10 cellular contexts compared by ENCODE assay signal in genomic region chr15:81322708-81323253, GRCh38. TPM values are rescaled to one million over a fixed set of nuclear protein-coding genes. Genes with fewer than 3 reads are reported as not detected.
DNase-seq lines count a peak whose midpoint lies in the region; ATAC-seq and TF ChIP-seq lines count a peak whose summit lies in the region.
"Had no signal": no experiment of that assay in that cellular context is flagged by ENCODE, and none has a peak within 500 bp of the region (broad histone marks: within the 10 kb centered on the region; RNA-seq: fewer than 3 reads in every experiment).

No MANE protein-coding gene starts in this region.

- no peaks in the 10 kb centered on the region for H3K9me3 ChIP-seq in Karpas-422 (ENCODE audit: low read length)

- H3K4me1 Mint-ChIP-seq in activated CD4-positive, alpha-beta T cell treated with anti-CD3 and anti-CD28 coated beads, Interleukin-2, amount 10 ng/mL, durations not matched to agents 7 days and 5 days: peaks cover 29% of the 10 kb centered on the region
- peaks cover 26% of the 10 kb centered on the region for H3K4me1 Mint-ChIP-seq in activated CD4-positive, alpha-beta memory T cell treated with anti-CD3 and anti-CD28 coated beads, Interleukin-2, amount 10 ng/mL, durations not matched to agents 7 days and 5 days
- H3K4me1 Mint-ChIP-seq in stimulated activated memory B cell treated with anti-CD40 and anti-IgM and Interleukin-4, amounts not matched to agents 10 μg/mL and 1 μg/mL and 100 μg/mL, for 72 hours: peaks cover 53% of the 10 kb centered on the region

- TF ChIP-seq CTCF in fibroblast of the aortic adventitia (IDR thresholded peaks at IDR 0.05; ENCODE audit: insufficient read depth, low read length): no peak

- peak overlapping the region; percentile 65 for H3K4me3 Mint-ChIP-seq in activated CD4-positive, alpha-beta T cell treated with anti-CD3 and anti-CD28 coated beads, Interleukin-2, amount 10 ng/mL, durations not matched to agents 7 days and 5 days
- peak overlapping the region; percentile 19 for H3K4me3 Mint-ChIP-seq in activated CD4-positive, alpha-beta memory T cell treated with anti-CD3 and anti-CD28 coated beads, Interleukin-2, amount 10 ng/mL, durations not matched to agents 7 days and 5 days
- peak overlapping the region; percentile 56 for H3K4me3 Mint-ChIP-seq in stimulated activated memory B cell treated with anti-CD40 and anti-IgM and Interleukin-4, amounts not matched to agents 10 μg/mL and 1 μg/mL and 100 μg/mL, for 72 hours

- H3K27ac Mint-ChIP-seq in activated CD4-positive, alpha-beta T cell treated with anti-CD3 and anti-CD28 coated beads, Interleukin-2, amount 10 ng/mL, durations not matched to agents 7 days and 5 days: peak overlapping the region; percentile 32
- H3K27ac Mint-ChIP-seq in activated CD4-positive, alpha-beta memory T cell treated with anti-CD3 and anti-CD28 coated beads, Interleukin-2, amount 10 ng/mL, durations not matched to agents 7 days and 5 days: no peak overlapping the region
- H3K27ac Mint-ChIP-seq in stimulated activated memory B cell treated with anti-CD40 and anti-IgM and Interleukin-4, amounts not matched to agents 10 μg/mL and 1 μg/mL and 100 μg/mL, for 72 hours: no peak overlapping the region

- no peaks in the 10 kb centered on the region for H3K27me3 ChIP-seq in Karpas-422 (ENCODE audit: low read length)

- H3K4me3 ChIP-seq in fibroblast of the aortic adventitia (ENCODE audit: low read depth, low read length): peak overlapping the region; percentile 93
- no peak overlapping the region for H3K4me3 ChIP-seq in Karpas-422 (ENCODE audit: low read length)

- no peak overlapping the region for H3K9ac ChIP-seq in Karpas-422 (ENCODE audit: low read length)

- no peaks in the 10 kb centered on the region for H3K9me2 ChIP-seq in Karpas-422 (replicated peaks; ENCODE audit: insufficient read depth, low read length)

- CTCF ChIA-PET in activated CD4-positive, alpha-beta T cell treated with anti-CD3 and anti-CD28 coated beads, Interleukin-2, amount 10 ng/mL, durations not matched to agents 7 days and 5 days (lab: Charles Lee): interaction anchor here (1.8 to 2.0 kb wide), 2 partner anchors 21 to 56 kb away, joined by 5 to 6 read pairs; no protein-coding TSS in a partner anchor
- CTCF ChIA-PET in activated CD4-positive, alpha-beta memory T cell treated with anti-CD3 and anti-CD28 coated beads, Interleukin-2, amount 10 ng/mL, durations not matched to agents 7 days and 5 days (lab: Charles Lee): interaction anchor here (1.1 to 2.1 kb wide), 2 partner anchors 20 to 167 kb away, joined by 3 to 8 read pairs; no protein-coding TSS in a partner anchor

- peaks cover 10% of the 10 kb centered on the region for H3K4me1 ChIP-seq in Karpas-422 (ENCODE audit: low read length)

- H3K36me3 ChIP-seq in Karpas-422 (ENCODE audit: insufficient read depth, low read length): no peaks in the 10 kb centered on the region

- no peaks in the 10 kb centered on the region for H3K9me3 Mint-ChIP-seq in activated CD4-positive, alpha-beta T cell treated with anti-CD3 and anti-CD28 coated beads, Interleukin-2, amount 10 ng/mL, durations not matched to agents 7 days and 5 days
- no peaks in the 10 kb centered on the region for H3K9me3 Mint-ChIP-seq in activated CD4-positive, alpha-beta memory T cell treated with anti-CD3 and anti-CD28 coated beads, Interleukin-2, amount 10 ng/mL, durations not matched to agents 7 days and 5 days
- H3K9me3 Mint-ChIP-seq in stimulated activated memory B cell treated with anti-CD40 and anti-IgM and Interleukin-4, amounts not matched to agents 10 μg/mL and 1 μg/mL and 100 μg/mL, for 72 hours: no peaks in the 10 kb centered on the region

- no peak for ATAC-seq in stimulated activated memory B cell treated with anti-CD40 and anti-IgM and Interleukin-4, amounts not matched to agents 10 μg/mL and 1 μg/mL and 100 μg/mL, for 72 hours

- H3K27me3 Mint-ChIP-seq in activated CD4-positive, alpha-beta T cell treated with anti-CD3 and anti-CD28 coated beads, Interleukin-2, amount 10 ng/mL, durations not matched to agents 7 days and 5 days: no peaks in the 10 kb centered on the region
- no peaks in the 10 kb centered on the region for H3K27me3 Mint-ChIP-seq in activated CD4-positive, alpha-beta memory T cell treated with anti-CD3 and anti-CD28 coated beads, Interleukin-2, amount 10 ng/mL, durations not matched to agents 7 days and 5 days
- H3K27me3 Mint-ChIP-seq in stimulated activated memory B cell treated with anti-CD40 and anti-IgM and Interleukin-4, amounts not matched to agents 10 μg/mL and 1 μg/mL and 100 μg/mL, for 72 hours: no peaks in the 10 kb centered on the region

- H3K4me2 ChIP-seq in Karpas-422 (ENCODE audit: low read depth, low read length, poor library complexity, severe bottlenecking): no peak overlapping the region

- H3K27ac ChIP-seq in Karpas-422 (ENCODE audit: low read length): no peak overlapping the region

- POLR2A ChIA-PET in activated CD4-positive, alpha-beta T cell treated with anti-CD3 and anti-CD28 coated beads, Interleukin-2, amount 10 ng/mL, durations not matched to agents 7 days and 5 days (lab: Charles Lee): no interaction called here
- POLR2A ChIA-PET in activated CD4-positive, alpha-beta memory T cell treated with anti-CD3 and anti-CD28 coated beads, Interleukin-2, amount 10 ng/mL, durations not matched to agents 7 days and 5 days (lab: Charles Lee): interaction anchor here (1.0 to 2.9 kb wide), 3 partner anchors 11 to 30 kb away, joined by 3 to 10 read pairs (median 7); no protein-coding TSS in a partner anchor

- H3K36me3 Mint-ChIP-seq in activated CD4-positive, alpha-beta T cell treated with anti-CD3 and anti-CD28 coated beads, Interleukin-2, amount 10 ng/mL, durations not matched to agents 7 days and 5 days (ENCODE audit: low read depth): peaks cover 7% of the 10 kb centered on the region
- H3K36me3 Mint-ChIP-seq in activated CD4-positive, alpha-beta memory T cell treated with anti-CD3 and anti-CD28 coated beads, Interleukin-2, amount 10 ng/mL, durations not matched to agents 7 days and 5 days (ENCODE audit: low read depth): peaks cover 18% of the 10 kb centered on the region
- H3K36me3 Mint-ChIP-seq in stimulated activated memory B cell treated with anti-CD40 and anti-IgM and Interleukin-4, amounts not matched to agents 10 μg/mL and 1 μg/mL and 100 μg/mL, for 72 hours: peaks cover 20% of the 10 kb centered on the region

- DNase-seq in activated CD4-positive, alpha-beta T cell treated with anti-CD3 and anti-CD28 coated beads, Interleukin-2, amount 10 ng/mL, durations not matched to agents 7 days and 5 days: no peak
- DNase-seq in activated CD4-positive, alpha-beta T cell treated with anti-CD3 and anti-CD28 coated beads, Interleukin-2, amount 50 U/mL, for 4 hours: no peak
- DNase-seq in activated CD4-positive, alpha-beta memory T cell treated with anti-CD3 and anti-CD28 coated beads, Interleukin-2, amount 10 ng/mL, durations not matched to agents 7 days and 5 days: no peak
- DNase-seq in fibroblast of the aortic adventitia (ENCODE audit: low read depth) (no peak), Karpas-422 (no peak), putamen (ENCODE audit: low spot score) (no peak)
- DNase-seq in stimulated activated naive CD4-positive, alpha-beta T cell (lab: John Stamatoyannopoulos, UW): no peak
- DNase-seq: activated CD4-positive, alpha-beta T cell treated with anti-CD3 and anti-CD28 coated beads, Interleukin-2, amount 50 U/mL, for 1 hour; NCI-H69 had no signal

- H2AFZ ChIP-seq in Karpas-422 (ENCODE audit: low read length): no peak overlapping the region

- no peaks in the 10 kb centered on the region for H3K79me2 ChIP-seq in Karpas-422 (ENCODE audit: low read length)

- no peaks in the 10 kb centered on the region for H4K20me1 ChIP-seq in Karpas-422 (ENCODE audit: insufficient read depth, low read depth, low read length)

RNA-seq across cellular contexts. Expression of gene STARD5, which starts 1.2 kb away (rescaled TPM):
- total RNA-seq in activated CD4-positive, alpha-beta T cell treated with anti-CD3 and anti-CD28 coated beads, Interleukin-2, amount 10 ng/mL, durations not matched to agents 7 days and 5 days: 1 to 10 TPM; 5.4 to 5.7 TPM
- total RNA-seq in activated CD4-positive, alpha-beta memory T cell treated with anti-CD3 and anti-CD28 coated beads, Interleukin-2, amount 10 ng/mL, durations not matched to agents 7 days and 5 days: 1 to 10 TPM; 4.2 TPM
- 6.1 and 8.8 TPM in 2 replicates for total RNA-seq in fibroblast of the aortic adventitia (ENCODE audit: low replicate concordance)
- 0.22 and 0.87 TPM in 2 replicates for total RNA-seq in Karpas-422 (2014; rRNA removed; shearing (Covaris generic); ENCODE audit: low replicate concordance)

RNA-seq across cellular contexts. Expression of gene TMC3, which starts 51.2 kb away (rescaled TPM):
- not detected for total RNA-seq in activated CD4-positive, alpha-beta T cell treated with anti-CD3 and anti-CD28 coated beads, Interleukin-2, amount 10 ng/mL, durations not matched to agents 7 days and 5 days
- total RNA-seq in activated CD4-positive, alpha-beta memory T cell treated with anti-CD3 and anti-CD28 coated beads, Interleukin-2, amount 10 ng/mL, durations not matched to agents 7 days and 5 days: not detected
- total RNA-seq in fibroblast of the aortic adventitia (ENCODE audit: low replicate concordance): under 0.01 TPM in 1 of 2 replicates, not detected in the other
- total RNA-seq in Karpas-422 (2014; rRNA removed; shearing (Covaris generic); ENCODE audit: low replicate concordance): not detected in 2 replicates
